In genomic region chrX:6685489-6685888, GRCh38 we compare ENCODE assay signal across 17 cellular contexts.
DNase-seq lines count a peak whose midpoint lies in the region; ATAC-seq and TF ChIP-seq lines count a peak whose summit lies in the region.
"Had no signal": no experiment of that assay in that cellular context is flagged by ENCODE, and none has a peak within 500 bp of the region (broad histone marks: within the 10 kb centered on the region; RNA-seq: fewer than 3 reads in every experiment).

No MANE protein-coding gene starts in this region.

- DNase-seq in colonic mucosa (peak; percentile 31), left colon (peak in 1 of 2 donors; percentile 28), mucosa of gallbladder (ENCODE audit: low spot score) (peak; percentile 34), transverse colon (peak; percentile 24), kidney glomerular epithelial cell (lab: John Stamatoyannopoulos, UW) (no peak), NCI-H82 treated with DMSO at 0.1 percent for 48 hours (lab: John Stamatoyannopoulos, UW; ENCODE audit: unreplicated experiment) (no peak)
- DNase-seq: ACHN; BE2C; C1 segment of cervical spinal cord; CD4-positive, CD25-positive, alpha-beta regulatory T cell; DMS153; DMS79 treated with DMSO at 0.1 percent for 48 hours; GF-D8; GOT3; H9 had no signal

- H3K27ac ChIP-seq in colonic mucosa (no peak overlapping the region), transverse colon (no peak overlapping the region)

- no peak for TF ChIP-seq POLR2A in transverse colon (IDR thresholded peaks at IDR 0.05)

- no peaks in the 10 kb centered on the region for H3K27me3 ChIP-seq in colonic mucosa
- no peaks in the 10 kb centered on the region for H3K27me3 ChIP-seq in transverse colon
- H3K27me3 ChIP-seq: BE2C had no signal

- H3K4me3 ChIP-seq in colonic mucosa (no peak overlapping the region), transverse colon (no peak overlapping the region)

- no peak for TF ChIP-seq EP300 in transverse colon (IDR thresholded peaks at IDR 0.05; ENCODE audit: low read depth)

- H3K4me1 ChIP-seq in colonic mucosa (no peaks in the 10 kb centered on the region), transverse colon (no peaks in the 10 kb centered on the region)
- H3K4me1 ChIP-seq: BE2C had no signal

- H3K9ac ChIP-seq in colonic mucosa (ENCODE audit: low read depth in 2 of 2, low read length in 2 of 2) = no peak overlapping the region

- 40 to 74% methylated on average over 3 to 7 of the region's 7 CpGs for WGBS in transverse colon (ENCODE audit: low coverage in 1 of 2), 2 donors

- H3K36me3 ChIP-seq in colonic mucosa (no peaks in the 10 kb centered on the region), transverse colon (no peaks in the 10 kb centered on the region)
- H3K36me3 ChIP-seq: BE2C had no signal

- H3K9me3 ChIP-seq in colonic mucosa (no peaks in the 10 kb centered on the region), transverse colon (no peaks in the 10 kb centered on the region)
- H3K9me3 ChIP-seq: BE2C, Caco-2 had no signal

- in situ Hi-C loops in transverse colon (cut with MboI; ENCODE audit: low pct_ligation_motif_present in 1 of 4, low pct_unique_long_range_greater_than_20kb in 1 of 4, low sequenced_read_pairs in 3 of 4) = no loop called here

- ATAC-seq in left colon = peak; percentile 99
- no peak for ATAC-seq in HG03039 (IDR thresholded peaks at IDR 0.05; ENCODE audit: unreplicated experiment)

- no peak for TF ChIP-seq CTCF in colonic mucosa (IDR thresholded peaks at IDR 0.05)
- no peak for TF ChIP-seq CTCF in transverse colon (IDR thresholded peaks at IDR 0.05)

- intact Hi-C loops in colonic mucosa (cut with DNase I) = no loop called here
- intact Hi-C loops in left colon (cut with DNase I, micrococcal nuclease) = no loop called here
- intact Hi-C loops in transverse colon (cut with DNase I; ENCODE audit: low total_unique reads) = no loop called here

Comparison
In these comparisons a context has a peak if more than half of its experiments do, and no peak if none do; other contexts are left out.
1. DNase-seq: peak in colonic mucosa (single experiment), mucosa of gallbladder (single experiment) and transverse colon (single experiment); none in kidney glomerular epithelial cell (single experiment) and NCI-H82 treated with DMSO at 0.1 percent for 48 hours (single experiment).